8 cellular contexts compared by ENCODE assay signal in the genomic region with DNA sequence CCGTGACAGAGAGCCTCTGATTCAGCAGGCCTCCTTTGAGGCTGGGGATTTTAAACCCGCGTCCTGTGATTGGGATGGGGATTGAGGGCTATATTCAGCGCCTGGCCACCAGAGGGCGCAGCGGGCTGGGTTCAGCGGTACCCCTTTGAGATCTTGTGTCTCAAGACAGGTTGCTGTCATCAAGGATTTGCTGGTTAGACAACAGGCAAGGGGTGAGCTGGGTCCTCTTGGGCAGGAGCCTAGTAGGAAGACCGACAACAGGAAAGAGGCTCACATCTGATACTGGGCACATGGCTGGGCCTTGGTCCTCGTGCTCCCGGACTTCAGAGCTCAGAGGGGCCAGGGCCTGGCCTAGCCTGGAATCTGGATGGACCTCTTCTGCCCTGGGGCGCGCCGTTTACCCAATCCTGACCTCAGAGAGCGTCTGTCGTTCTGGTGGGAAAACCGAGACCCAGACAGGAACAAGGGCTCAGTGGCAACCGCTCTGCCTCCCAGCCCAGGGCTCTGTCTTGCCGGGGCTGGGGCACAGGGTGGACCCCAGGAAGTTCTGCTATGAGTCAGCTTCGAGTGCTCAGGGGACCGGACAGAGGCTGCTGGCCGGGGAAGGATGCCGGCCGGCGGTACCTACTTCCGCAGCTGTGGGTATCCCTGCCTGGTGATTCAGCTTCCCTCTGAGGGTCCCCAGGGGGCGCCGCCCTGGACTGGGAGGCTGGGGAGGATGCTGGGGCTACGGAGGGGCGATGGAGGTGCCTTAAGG.
DNase-seq lines count a peak whose midpoint lies in the region; ATAC-seq and TF ChIP-seq lines count a peak whose summit lies in the region.

No MANE protein-coding gene starts in this region.

- DNase-seq in AG10803 (ENCODE audit: low read depth) (peak; percentile 87), NCI-H446 (lab: John Stamatoyannopoulos, UW) (peak; percentile 87 to 91), cerebellar nuclear complex (lab: John Stamatoyannopoulos, UW) (peak; percentile 39 to 75), kidney tubule cell (ENCODE audit: low spot score) (peak; percentile 91)
- peak; percentile 86 for DNase-seq in activated CD4-positive, alpha-beta T cell treated with anti-CD3 and anti-CD28 coated beads for 1 hour
- peak; percentile 85 to 88 for DNase-seq in stimulated activated CD4-positive, alpha-beta T cell treated with anti-CD3 and anti-CD28 coated beads, Interleukin-15, amount 100 ng/mL, for 48 hours (ENCODE audit: low read depth in 2 of 2)

- peak overlapping the region; percentile 44 for H3K4me3 ChIP-seq in AG10803 (ENCODE audit: low read length)

- peak; percentile 61 for ATAC-seq in GM18909 (IDR thresholded peaks at IDR 0.05; ENCODE audit: poor library complexity, unreplicated experiment)
- ATAC-seq in HG03175 (IDR thresholded peaks at IDR 0.05; ENCODE audit: unreplicated experiment), result peak; percentile 49

- peak; percentile 90 for TF ChIP-seq CTCF in AG10803 (conservative IDR thresholded peaks at IDR 0.05; ENCODE audit: low read length)

Comparison
In these comparisons a context has a peak if more than half of its experiments do, and no peak if none do; other contexts are left out.
1. Peak in every context shown above with its lines: DNase-seq, ATAC-seq and H3K4me3 ChIP-seq.